In genomic region chr2:235779444-235779896, GRCh38 we compare ENCODE assay signal across 8 cellular contexts.
A peak's percentile ranks its signal among the peaks of the same experiment; 100 is the strongest.
DNase-seq lines count a peak whose midpoint lies in the region; ATAC-seq and TF ChIP-seq lines count a peak whose summit lies in the region.

No MANE protein-coding gene starts in this region.

- H3K4me1 ChIP-seq in liver (ENCODE audit: control insufficient read depth in 4 of 4, insufficient read depth in 4 of 4, low read length in 3 of 4) = no peaks in the 10 kb centered on the region

- TF ChIP-seq RAD21 in liver (IDR thresholded peaks at IDR 0.05) = peak; percentile 89 to 94

- H3K27me3 ChIP-seq in liver (ENCODE audit: control insufficient read depth in 4 of 4, insufficient read depth in 4 of 4, low read length in 3 of 4) = no peaks in the 10 kb centered on the region

- H3K4me3 ChIP-seq in coronary artery (no peak overlapping the region), liver (ENCODE audit: low read depth in 1 of 3, low read length in 3 of 3) (no peak overlapping the region)

- 35% methylated on average over 8 of the region's 8 CpGs for WGBS in liver

- no peak overlapping the region for H3K27ac ChIP-seq in coronary artery
- H3K27ac ChIP-seq in liver (ENCODE audit: low read depth in 1 of 2, low read length in 2 of 2) = no peak overlapping the region

- H3K9me3 ChIP-seq in liver (ENCODE audit: control insufficient read depth in 4 of 4, low read length in 3 of 4) = no peaks in the 10 kb centered on the region

- no peaks in the 10 kb centered on the region for H3K36me3 ChIP-seq in liver (ENCODE audit: control insufficient read depth in 4 of 4, insufficient read depth in 3 of 4, low read depth in 1 of 4, low read length in 3 of 4)

- TF ChIP-seq CTCF in coronary artery (IDR thresholded peaks at IDR 0.05) (peak; percentile 76), liver (IDR thresholded peaks at IDR 0.05; ENCODE audit: low read depth, low read length, missing input control) (peak; percentile 70)

- no peak for ATAC-seq in HG03025 (IDR thresholded peaks at IDR 0.05; ENCODE audit: low FRiP score, unreplicated experiment)

- peak; percentile 47 for DNase-seq in DMS53 treated with DMSO at 0.1 percent for 48 hours (lab: John Stamatoyannopoulos, UW; ENCODE audit: unreplicated experiment)
- peak; percentile 55 for DNase-seq in HCEC 1CT
- peak; percentile 60 for DNase-seq in NCI-H2171 treated with DMSO at 0.1 percent for 48 hours (lab: John Stamatoyannopoulos, UW)
- peak; percentile 12 to 40 for DNase-seq in activated CD4-positive, alpha-beta T cell treated with anti-CD3 and anti-CD28 coated beads for 4 hours
- DNase-seq in coronary artery (ENCODE audit: low spot score) = peak; percentile 56
- peak; percentile 9 to 34 (median 10) for DNase-seq in stimulated activated CD4-positive, alpha-beta T cell treated with anti-CD3 and anti-CD28 coated beads, TNF-alpha, amount 100 ng/mL, for 4 hours (ENCODE audit: low read depth in 3 of 3)

- no peak overlapping the region for H3K9ac ChIP-seq in liver (ENCODE audit: low read depth in 1 of 2, low read length in 2 of 2)

TF ChIP-seq in liver, 16 proteins besides CTCF, POLR2A, EP300 and RAD21:
- TF ChIP-seq TAF1 (conservative IDR thresholded peaks at IDR 0.05) (no peak), FOXA2 (IDR thresholded peaks at IDR 0.05) (no peak), EGR1 (IDR thresholded peaks at IDR 0.05; ENCODE audit: low read depth in 2 of 2) (no peak), ATF3 (IDR thresholded peaks at IDR 0.05) (no peak), ZBTB33 (IDR thresholded peaks at IDR 0.05) (no peak), HNF4A (conservative IDR thresholded peaks at IDR 0.05) (no peak), NR2F2 (IDR thresholded peaks at IDR 0.05) (no peak), HNF4G (IDR thresholded peaks at IDR 0.05) (no peak), GABPA (IDR thresholded peaks at IDR 0.05 in 1 of 2, conservative IDR thresholded peaks at IDR 0.05 in 1 of 2) (no peak), YY1 (IDR thresholded peaks at IDR 0.05) (no peak), SP1 (IDR thresholded peaks at IDR 0.05) (no peak), REST (IDR thresholded peaks at IDR 0.05) (no peak), RXRA (IDR thresholded peaks at IDR 0.05) (no peak)

Comparison
In these comparisons a context has a peak if more than half of its experiments do, and no peak if none do; other contexts are left out.
1. DNase-seq: peak in every context shown above with its lines; median percentile 60 in NCI-H2171 treated with DMSO at 0.1 percent for 48 hours; 56 in coronary artery; 55 in HCEC 1CT; 47 in DMS53 treated with DMSO at 0.1 percent for 48 hours; 26 in activated CD4-positive, alpha-beta T cell treated with anti-CD3 and anti-CD28 coated beads for 4 hours; 10 in stimulated activated CD4-positive, alpha-beta T cell treated with anti-CD3 and anti-CD28 coated beads, TNF-alpha, amount 100 ng/mL, for 4 hours.